ENCODE assay signal across 12 cellular contexts in the genomic region with DNA sequence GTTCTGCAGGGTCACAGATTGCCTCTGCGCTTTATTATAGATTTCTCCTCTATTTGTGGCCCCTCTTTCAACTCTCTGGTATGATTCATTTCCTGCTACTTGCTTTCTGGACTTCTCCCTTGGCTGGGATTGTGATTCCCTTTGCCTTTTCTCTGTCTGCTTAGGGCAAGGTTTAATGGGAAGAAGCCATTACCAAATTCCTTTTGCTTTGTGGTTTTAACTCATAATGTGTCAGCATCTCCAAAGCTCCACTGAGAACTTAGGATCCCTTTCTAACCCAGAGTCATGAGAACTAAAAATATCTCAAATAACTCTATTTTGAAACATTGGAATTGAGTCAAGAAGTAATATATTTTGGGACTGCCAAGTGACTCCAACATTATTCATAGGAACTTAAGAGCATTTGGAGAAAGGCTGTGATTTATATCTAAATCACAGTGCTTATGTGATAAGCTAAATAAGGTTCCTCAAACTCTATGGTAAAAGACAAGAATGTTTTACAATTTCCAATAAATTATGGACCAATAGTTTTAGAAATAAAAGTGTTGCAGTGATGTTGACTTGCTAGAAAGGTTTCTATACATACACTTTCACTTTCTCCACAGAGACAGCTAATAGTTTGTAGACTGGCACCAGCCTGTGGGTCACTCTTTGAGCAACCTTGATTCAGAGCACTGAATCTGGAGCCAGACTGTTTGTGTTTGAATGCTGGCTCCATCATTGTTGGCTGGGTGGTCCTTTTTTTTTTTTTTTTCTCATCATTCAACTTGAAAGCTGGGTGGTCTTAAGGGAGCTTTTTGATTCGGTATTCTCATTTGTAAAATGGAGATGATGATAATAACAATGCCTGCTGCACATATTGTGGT.
DNase-seq lines count a peak whose midpoint lies in the region; ATAC-seq lines count a peak whose summit lies in the region.
"Had no signal": no experiment of that assay in that cellular context is flagged by ENCODE, and none has a peak within 500 bp of the region (broad histone marks: within the 10 kb centered on the region; RNA-seq: fewer than 3 reads in every experiment).

No MANE protein-coding gene starts in this region.

- H3K4me3 ChIP-seq in H7 (ENCODE audit: insufficient read depth, low read depth, low read length) = no peak overlapping the region

- ATAC-seq in GM21619 (IDR thresholded peaks at IDR 0.05; ENCODE audit: unreplicated experiment) (no peak), HG03469 (IDR thresholded peaks at IDR 0.05; ENCODE audit: unreplicated experiment) (no peak)

- no peaks in the 10 kb centered on the region for H3K36me3 ChIP-seq in H7 (replicated peaks; ENCODE audit: control insufficient read depth, insufficient read depth, low read length)

- DNase-seq in AG08395 (ENCODE audit: low spot score) = peak; percentile 90
- DNase-seq in LoVo (ENCODE audit: low spot score) = peak; percentile 70
- peak; percentile 88 for DNase-seq in dedifferentiated amniotic fluid mesenchymal stem cell (ENCODE audit: extremely low spot score)
- peak; percentile 6 to 91 for DNase-seq in lung microvascular endothelial cell (ENCODE audit: low read depth in 2 of 2)
- DNase-seq in amygdala (lab: John Stamatoyannopoulos, UW) = no peak
- no peak for DNase-seq in H7
- DNase-seq: CD4-positive, alpha-beta memory T cell; GOT3; naive B cell; NCI-H524 treated with DMSO at 0.1 percent for 48 hours had no signal

- no peaks in the 10 kb centered on the region for H3K27me3 ChIP-seq in H7 (ENCODE audit: control insufficient read depth, insufficient read depth, low read length)

Comparison
In these comparisons a context has a peak if more than half of its experiments do, and no peak if none do; other contexts are left out.
1. DNase-seq: peak in AG08395 (single experiment), LoVo (single experiment), dedifferentiated amniotic fluid mesenchymal stem cell (single experiment) and lung microvascular endothelial cell (2 of 2); none in amygdala (0 of 56) and H7 (single experiment).